ENCODE assay signal across 17 cellular contexts in genomic region chr5:134084166-134084565, GRCh38.
"Had no signal": no experiment of that assay in that cellular context is flagged by ENCODE, and none has a peak within 500 bp of the region (broad histone marks: within the 10 kb centered on the region; RNA-seq: fewer than 3 reads in every experiment).

No MANE protein-coding gene starts in this region.

- H3K27ac ChIP-seq: foreskin keratinocyte, lower lobe of right lung, prostate gland, right lobe of liver, SJCRH30 had no signal

- H3K9me3 ChIP-seq: lower lobe of right lung, prostate gland, right lobe of liver, SJCRH30 had no signal

- H3K4me1 ChIP-seq: foreskin keratinocyte, lower lobe of right lung, prostate gland, right lobe of liver had no signal

- H3K27me3 Mint-ChIP-seq: stimulated activated naive B cell treated with anti-CD40 and anti-IgM and Interleukin-4, amounts not matched to agents 10 μg/mL and 1 μg/mL and 100 μg/mL, for 72 hours; type B pancreatic cell had no signal

- H3K4me1 Mint-ChIP-seq: stimulated activated naive B cell treated with anti-CD40 and anti-IgM and Interleukin-4, amounts not matched to agents 10 μg/mL and 1 μg/mL and 100 μg/mL, for 72 hours had no signal

- DNase-seq: activated naive CD4-positive, alpha-beta T cell treated with Interleukin-2 at 50 U/mL for 16 hours; aorta; foreskin keratinocyte; immature natural killer cell; left cardiac atrium; lower lobe of right lung; midbrain; naive B cell; nucleus accumbens; SJCRH30; stimulated activated CD4-positive, alpha-beta T cell treated with anti-CD3 and anti-CD28 coated beads, Interleukin-2, amount 100 ng/mL, for 24 hours; stimulated activated naive B cell treated with anti-CD40 and anti-IgM and Interleukin-4, amounts not matched to agents 10 μg/mL and 1 μg/mL and 100 μg/mL, for 72 hours; SW 1271; T-helper 9 cell had no signal

- H3K9me3 Mint-ChIP-seq: immature natural killer cell; naive B cell; stimulated activated naive B cell treated with anti-CD40 and anti-IgM and Interleukin-4, amounts not matched to agents 10 μg/mL and 1 μg/mL and 100 μg/mL, for 72 hours; type B pancreatic cell had no signal

- H3K27me3 ChIP-seq: right lobe of liver, SJCRH30 had no signal

- H3K27ac Mint-ChIP-seq: immature natural killer cell; stimulated activated naive B cell treated with anti-CD40 and anti-IgM and Interleukin-4, amounts not matched to agents 10 μg/mL and 1 μg/mL and 100 μg/mL, for 72 hours; type B pancreatic cell had no signal

- H3K36me3 ChIP-seq: lower lobe of right lung, prostate gland, right lobe of liver, SJCRH30 had no signal

- ATAC-seq: foreskin keratinocyte; left cardiac atrium; lower lobe of right lung; stimulated activated naive B cell treated with anti-CD40 and anti-IgM and Interleukin-4, amounts not matched to agents 10 μg/mL and 1 μg/mL and 100 μg/mL, for 72 hours had no signal

- H3K4me3 Mint-ChIP-seq: immature natural killer cell; naive B cell; stimulated activated naive B cell treated with anti-CD40 and anti-IgM and Interleukin-4, amounts not matched to agents 10 μg/mL and 1 μg/mL and 100 μg/mL, for 72 hours; type B pancreatic cell had no signal

- H3K36me3 Mint-ChIP-seq: immature natural killer cell; naive B cell; stimulated activated naive B cell treated with anti-CD40 and anti-IgM and Interleukin-4, amounts not matched to agents 10 μg/mL and 1 μg/mL and 100 μg/mL, for 72 hours; type B pancreatic cell had no signal

- H3K4me3 ChIP-seq: lower lobe of right lung, prostate gland, right lobe of liver, SJCRH30 had no signal
